Comparison of ENCODE assay signal across 9 cellular contexts in the genomic region with DNA sequence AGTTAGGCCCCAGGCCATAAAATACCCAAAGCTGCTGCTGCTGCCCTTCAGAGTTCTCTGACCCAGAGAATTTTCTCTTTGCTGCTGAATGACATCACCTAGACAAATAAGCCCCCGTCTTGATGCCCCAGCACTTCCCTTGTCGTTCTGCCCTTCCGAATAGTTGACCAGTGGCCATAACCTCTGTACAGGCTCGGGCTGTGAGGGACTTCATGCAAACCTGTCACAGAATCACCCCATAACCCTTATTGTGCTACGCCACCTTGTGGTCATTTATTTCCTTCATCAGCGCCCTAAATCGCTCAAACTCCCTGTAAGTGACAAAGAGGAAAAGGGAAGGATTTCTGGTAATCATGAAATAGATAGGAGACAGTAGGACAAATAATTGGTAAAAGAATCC. TPM values are rescaled to one million over a fixed set of nuclear protein-coding genes. Genes with fewer than 3 reads are reported as not detected.
DNase-seq lines count a peak whose midpoint lies in the region; ATAC-seq and TF ChIP-seq lines count a peak whose summit lies in the region.
"Had no signal": no experiment of that assay in that cellular context is flagged by ENCODE, and none has a peak within 500 bp of the region (broad histone marks: within the 10 kb centered on the region; RNA-seq: fewer than 3 reads in every experiment).

No MANE protein-coding gene starts in this region.

- POLR2A ChIA-PET in activated CD8-positive, alpha-beta T cell treated with anti-CD3 and anti-CD28 coated beads for 36 hours (lab: Charles Lee), result no interaction called here

- ATAC-seq in activated CD8-positive, alpha-beta T cell treated with anti-CD3 and anti-CD28 coated beads for 36 hours, result peak; percentile 37
- ATAC-seq in GM21515 (IDR thresholded peaks at IDR 0.05; ENCODE audit: unreplicated experiment), result no peak

- H3K4me1 Mint-ChIP-seq in activated CD8-positive, alpha-beta T cell treated with anti-CD3 and anti-CD28 coated beads for 36 hours (ENCODE audit: low read depth), result peaks cover 16% of the 10 kb centered on the region
- peaks cover 16% of the 10 kb centered on the region for H3K4me1 Mint-ChIP-seq in neural crest cell

- peaks cover 2% of the 10 kb centered on the region for H3K9me3 Mint-ChIP-seq in activated CD8-positive, alpha-beta T cell treated with anti-CD3 and anti-CD28 coated beads for 36 hours
- no peaks in the 10 kb centered on the region for H3K9me3 Mint-ChIP-seq in neural crest cell

- H3K4me3 Mint-ChIP-seq in activated CD8-positive, alpha-beta T cell treated with anti-CD3 and anti-CD28 coated beads for 36 hours, result no peak overlapping the region
- peak overlapping the region; percentile 64 for H3K4me3 Mint-ChIP-seq in neural crest cell
- H3K4me3 Mint-ChIP-seq: T-helper 1 cell treated with Interleukin-12 subunit alpha and Interleukin-12 subunit beta and Interleukin-4 antibody, amounts not matched to agents 30 μg/mL and 1 μg/mL, for 36 hours had no signal

- CTCF ChIA-PET in activated CD8-positive, alpha-beta T cell treated with anti-CD3 and anti-CD28 coated beads for 36 hours (lab: Charles Lee), result interaction anchor here (0.8 to 3.7 kb wide), 5 partner anchors 44 to 193 kb away, joined by 3 to 27 read pairs (median 11); a partner anchor contains a TSS

- in situ Hi-C loops in Caki2 (cut with HindIII; ENCODE audit: low pct_unique_long_range_greater_than_20kb, low sequenced_read_pairs), result no loop called here

- DNase-seq in Caki2 (ENCODE audit: low read depth) (peak; percentile 33), HCEC 1CT (peak; percentile 48), NCI-H446 (lab: John Stamatoyannopoulos, UW) (peak; percentile 19 to 69), fibroblast of mammary gland (ENCODE audit: low read depth) (peak; percentile 70), neural crest cell (ENCODE audit: low read depth, low spot score) (peak; percentile 42), mesenteric fat pad (ENCODE audit: low spot score) (no peak)
- DNase-seq in activated CD8-positive, alpha-beta T cell treated with anti-CD3 and anti-CD28 coated beads for 36 hours, result peak; percentile 51

- no peak overlapping the region for H3K4me3 ChIP-seq in fibroblast of mammary gland (ENCODE audit: control insufficient read depth, low read depth, low read length)

- peak; percentile 44 for TF ChIP-seq CTCF in activated CD8-positive, alpha-beta T cell treated with anti-CD3 and anti-CD28 coated beads for 36 hours (IDR thresholded peaks at IDR 0.05)
- TF ChIP-seq CTCF in fibroblast of mammary gland (conservative IDR thresholded peaks at IDR 0.05; ENCODE audit: control insufficient read depth, insufficient read depth, low read depth, low read length) (peak; percentile 52), neural crest cell (conservative IDR thresholded peaks at IDR 0.05) (peak; percentile 66)

- intact Hi-C loops in activated CD8-positive, alpha-beta T cell treated with anti-CD3 and anti-CD28 coated beads for 36 hours (cut with micrococcal nuclease), result no loop called here

- H3K27ac Mint-ChIP-seq in activated CD8-positive, alpha-beta T cell treated with anti-CD3 and anti-CD28 coated beads for 36 hours, result peak overlapping the region; percentile 60
- H3K27ac Mint-ChIP-seq in neural crest cell (ENCODE audit: unreplicated experiment), result no peak overlapping the region
- H3K27ac Mint-ChIP-seq: T-helper 1 cell treated with Interleukin-12 subunit alpha and Interleukin-12 subunit beta and Interleukin-4 antibody, amounts not matched to agents 30 μg/mL and 1 μg/mL, for 36 hours had no signal

- no peaks in the 10 kb centered on the region for H3K36me3 Mint-ChIP-seq in activated CD8-positive, alpha-beta T cell treated with anti-CD3 and anti-CD28 coated beads for 36 hours (ENCODE audit: low read depth)
- no peaks in the 10 kb centered on the region for H3K36me3 Mint-ChIP-seq in neural crest cell (ENCODE audit: low read depth)

- H3K27me3 Mint-ChIP-seq in activated CD8-positive, alpha-beta T cell treated with anti-CD3 and anti-CD28 coated beads for 36 hours, result no peaks in the 10 kb centered on the region
- H3K27me3 Mint-ChIP-seq in neural crest cell (ENCODE audit: low read depth), result no peaks in the 10 kb centered on the region

RNA-seq across cellular contexts. Expression of a gene that starts 18.8 kb away (rescaled TPM):
- total RNA-seq in Caki2 (2014; rRNA removed; shearing (Covaris generic); ENCODE audit: low replicate concordance), result not detected in 2 replicates
- not detected for total RNA-seq in activated CD8-positive, alpha-beta T cell treated with anti-CD3 and anti-CD28 coated beads for 36 hours
- total RNA-seq in neural crest cell, result not detected in 2 replicates
- total RNA-seq in mesenteric fat pad, result not detected

RNA-seq across cellular contexts. Expression of a gene that starts 21.8 kb away (rescaled TPM):
- 6.5 and 9.6 TPM in 2 replicates for total RNA-seq in Caki2 (2014; rRNA removed; shearing (Covaris generic); ENCODE audit: low replicate concordance)
- total RNA-seq in activated CD8-positive, alpha-beta T cell treated with anti-CD3 and anti-CD28 coated beads for 36 hours, result 1 to 10 TPM; 7.9 to 8.3 TPM
- total RNA-seq in neural crest cell (7.0 and 7.2 TPM in 2 replicates), mesenteric fat pad (3.6 TPM)

RNA-seq across cellular contexts. Expression of a gene that starts 45.9 kb away (rescaled TPM):
- 4.5 and 21.3 TPM in 2 replicates for total RNA-seq in Caki2 (2014; rRNA removed; shearing (Covaris generic); ENCODE audit: low replicate concordance)
- total RNA-seq in activated CD8-positive, alpha-beta T cell treated with anti-CD3 and anti-CD28 coated beads for 36 hours, result 1 to 10 TPM; 1.7 to 1.9 TPM
- 1.7 and 2.1 TPM in 2 replicates for total RNA-seq in neural crest cell
- 0.96 TPM for total RNA-seq in mesenteric fat pad
